In the genomic region with DNA sequence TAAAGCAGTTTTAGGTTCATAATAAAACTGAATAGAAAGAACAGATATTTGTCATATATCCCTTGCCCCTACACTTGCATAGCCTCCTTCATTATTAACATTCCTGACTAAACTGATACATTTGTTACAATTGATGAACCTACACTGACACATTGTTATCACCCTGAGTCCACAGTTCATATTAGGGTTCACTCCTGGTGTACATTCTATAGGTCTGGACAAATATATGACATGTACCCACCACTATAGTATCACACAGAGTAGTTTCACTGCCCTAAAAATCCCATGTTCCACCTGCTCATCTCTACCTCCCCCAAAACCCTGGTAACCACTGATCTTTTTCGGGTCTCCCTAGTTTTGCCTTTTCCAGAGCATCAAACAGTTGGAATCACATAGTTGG, we compare ENCODE assay signal across 26 cellular contexts. TPM values are rescaled to one million over a fixed set of nuclear protein-coding genes. Genes with fewer than 3 reads are reported as not detected.
DNase-seq lines count a peak whose midpoint lies in the region; ATAC-seq and TF ChIP-seq lines count a peak whose summit lies in the region.
"Had no signal": no experiment of that assay in that cellular context is flagged by ENCODE, and none has a peak within 500 bp of the region (broad histone marks: within the 10 kb centered on the region; RNA-seq: fewer than 3 reads in every experiment).

No MANE protein-coding gene starts in this region.

- peak overlapping the region; percentile 33 for H3K27ac Mint-ChIP-seq in Calu3 (ENCODE audit: unreplicated experiment)
- H3K27ac Mint-ChIP-seq: B cell; CD8-positive, alpha-beta memory T cell had no signal

- no peak overlapping the region for H2BK5ac ChIP-seq in mesenchymal stem cell (ENCODE audit: low read depth, low read length, poor library complexity, severe bottlenecking)

- no peaks in the 10 kb centered on the region for H3K79me1 ChIP-seq in mesenchymal stem cell (replicated peaks; ENCODE audit: low read length, poor library complexity, severe bottlenecking)

- no peaks in the 10 kb centered on the region for H3K27me3 Mint-ChIP-seq in Calu3 (ENCODE audit: unreplicated experiment)
- H3K27me3 Mint-ChIP-seq: B cell; CD8-positive, alpha-beta memory T cell had no signal

- peak overlapping the region; percentile 30 for H3K4me2 ChIP-seq in mesenchymal stem cell (ENCODE audit: low read length, poor library complexity, severe bottlenecking)

- no peak overlapping the region for H2BK15ac ChIP-seq in mesenchymal stem cell (ENCODE audit: low read depth, poor library complexity, severe bottlenecking)

- no peaks in the 10 kb centered on the region for H3K4me1 ChIP-seq in mesenchymal stem cell (ENCODE audit: control insufficient read depth, insufficient read depth, low read depth, low read length)

- no peak overlapping the region for H3K4me3 ChIP-seq in SK-N-MC
- peak overlapping the region in 1 of 2 experiments; percentile 95 for H3K4me3 ChIP-seq in mesenchymal stem cell (ENCODE audit: insufficient read depth in 1 of 2, low read depth in 1 of 2, low read length in 2 of 2)
- H3K4me3 ChIP-seq: GM23248, SJSA1 had no signal

- no peak for TF ChIP-seq CTCF in Calu3 (IDR thresholded peaks at IDR 0.05; ENCODE audit: unreplicated experiment)

- H3K9ac ChIP-seq in SK-N-MC (ENCODE audit: insufficient read length) (no peak overlapping the region), mesenchymal stem cell (ENCODE audit: low read length) (peak overlapping the region; percentile 98)
- H3K9ac ChIP-seq: GM23248 had no signal

- peaks cover 34% of the 10 kb centered on the region for H3K36me3 Mint-ChIP-seq in Calu3 (ENCODE audit: insufficient read depth, unreplicated experiment)
- H3K36me3 Mint-ChIP-seq: CD8-positive, alpha-beta memory T cell had no signal

- 100% methylated on average over 1 of the region's 1 CpG for WGBS in mesenchymal stem cell

- no peaks in the 10 kb centered on the region for H3K9me3 Mint-ChIP-seq in Calu3 (ENCODE audit: low read depth, unreplicated experiment)
- H3K9me3 Mint-ChIP-seq: CD8-positive, alpha-beta memory T cell had no signal

- H4K91ac ChIP-seq in mesenchymal stem cell (ENCODE audit: low read length), result no peak overlapping the region

- no peak overlapping the region for H2BK120ac ChIP-seq in mesenchymal stem cell (ENCODE audit: low read depth, low read length)

- CTCF ChIA-PET in Calu3 (lab: Charles Lee), result interaction anchor here (0.6 kb wide), 1 partner anchor 14 kb away, joined by 5 read pairs; a partner anchor contains a TSS

- H2AK5ac ChIP-seq in mesenchymal stem cell (ENCODE audit: low read length, severe bottlenecking), result no peak overlapping the region

- H2BK12ac ChIP-seq in mesenchymal stem cell (ENCODE audit: low read length in 2 of 2), result no peak overlapping the region

- BruUV-seq in Calu3 (replicated peaks; lab: Mats Ljungman, UMichigan), result no TSS peak

- ATAC-seq in GM18858 (IDR thresholded peaks at IDR 0.05; ENCODE audit: unreplicated experiment), result no peak

- H3K23ac ChIP-seq in mesenchymal stem cell (ENCODE audit: low read length in 2 of 2), result no peak overlapping the region

- H3K36me3 ChIP-seq in SK-N-MC (ENCODE audit: insufficient read depth, low read length) (no peaks in the 10 kb centered on the region), mesenchymal stem cell (ENCODE audit: control insufficient read depth in 1 of 2, insufficient read depth in 2 of 2, low read depth in 1 of 2, low read length in 2 of 2) (peaks cover 0 to 81% of the 10 kb centered on the region in 2 experiments)

- no peak overlapping the region for H3K14ac ChIP-seq in mesenchymal stem cell (ENCODE audit: low read length in 2 of 2)

- H3K27ac ChIP-seq in SK-N-MC (peak overlapping the region; percentile 76; the same call in 1 of the 2 replicates), mesenchymal stem cell (ENCODE audit: low read length, poor library complexity, severe bottlenecking) (peak overlapping the region; percentile 99)
- H3K27ac ChIP-seq: C4-2B, GM23248, SJSA1 had no signal

- H2AFZ ChIP-seq in mesenchymal stem cell (ENCODE audit: low read depth, low read length), result no peak overlapping the region
- H2AFZ ChIP-seq: GM23248 had no signal

- H3K9me3 ChIP-seq in SK-N-MC (ENCODE audit: low read depth, low read length), result no peaks in the 10 kb centered on the region
- no peaks in the 10 kb centered on the region for H3K9me3 ChIP-seq in mesenchymal stem cell (ENCODE audit: control insufficient read depth, low read length)
- H3K9me3 ChIP-seq: SJSA1 had no signal

- H3K27me3 ChIP-seq in mesenchymal stem cell (ENCODE audit: control insufficient read depth in 1 of 2, insufficient read depth in 1 of 2, low read length in 2 of 2), result no peaks in the 10 kb centered on the region
- H3K27me3 ChIP-seq: SJSA1 had no signal

- H3K18ac ChIP-seq in mesenchymal stem cell (ENCODE audit: low read depth in 1 of 2, low read length in 2 of 2), result no peak overlapping the region

- DNase-seq in A172 (ENCODE audit: low spot score), result peak; percentile 26
- DNase-seq in Calu3, result no peak
- no peak for DNase-seq in SK-N-MC (ENCODE audit: low read depth, low spot score)
- DNase-seq in mesenchymal stem cell, result no peak
- DNase-seq in NCI-H2171 (lab: John Stamatoyannopoulos, UW), result no peak
- no peak for DNase-seq in activated CD4-positive, alpha-beta T cell treated with anti-CD3 and anti-CD28 coated beads for 48 hours
- DNase-seq in Kasumi-1 (lab: John Stamatoyannopoulos, UW), result no peak
- DNase-seq: CD8-positive, alpha-beta memory T cell; DMS153; DND-41; GM23248; H7; Karpas-422; MV-4-11; NCI-H1105; NCI-H146; NCI-H1930; NCI-H2107; NCI-H446; NCI-H524 treated with DMSO at 0.1 percent for 48 hours; NCI-H774; Right ventricle myocardium superior had no signal

- H4K8ac ChIP-seq in mesenchymal stem cell (ENCODE audit: low read length), result no peak overlapping the region

- intact Hi-C loops in Calu3 (cut with micrococcal nuclease; ENCODE audit: unreplicated experiment), result no loop called here

- H3K4me3 Mint-ChIP-seq in Calu3 (ENCODE audit: low read depth, unreplicated experiment), result peak overlapping the region; percentile 47
- H3K4me3 Mint-ChIP-seq: B cell; CD8-positive, alpha-beta memory T cell had no signal

- no peak overlapping the region for H3K4ac ChIP-seq in mesenchymal stem cell (ENCODE audit: low read depth in 1 of 2, low read length in 2 of 2)

- peaks cover 19% of the 10 kb centered on the region for H3K4me1 Mint-ChIP-seq in Calu3 (ENCODE audit: low read depth, unreplicated experiment)
- H3K4me1 Mint-ChIP-seq: B cell; CD8-positive, alpha-beta memory T cell had no signal

RNA-seq across cellular contexts. Expression of a gene that starts 13.8 kb away (rescaled TPM):
- 808 and 1,036 TPM in 2 replicates for total RNA-seq in A172 (2014; rRNA removed; shearing (Covaris generic))
- 115 and 178 TPM in 2 replicates for total RNA-seq in Calu3 (2022)
- polyA plus RNA-seq in mesenchymal stem cell (2013, experiment 1 of 2), result 47.2 TPM
- polyA plus RNA-seq in mesenchymal stem cell (2013, experiment 2 of 2), result 46.5 TPM
